In the genomic region with DNA sequence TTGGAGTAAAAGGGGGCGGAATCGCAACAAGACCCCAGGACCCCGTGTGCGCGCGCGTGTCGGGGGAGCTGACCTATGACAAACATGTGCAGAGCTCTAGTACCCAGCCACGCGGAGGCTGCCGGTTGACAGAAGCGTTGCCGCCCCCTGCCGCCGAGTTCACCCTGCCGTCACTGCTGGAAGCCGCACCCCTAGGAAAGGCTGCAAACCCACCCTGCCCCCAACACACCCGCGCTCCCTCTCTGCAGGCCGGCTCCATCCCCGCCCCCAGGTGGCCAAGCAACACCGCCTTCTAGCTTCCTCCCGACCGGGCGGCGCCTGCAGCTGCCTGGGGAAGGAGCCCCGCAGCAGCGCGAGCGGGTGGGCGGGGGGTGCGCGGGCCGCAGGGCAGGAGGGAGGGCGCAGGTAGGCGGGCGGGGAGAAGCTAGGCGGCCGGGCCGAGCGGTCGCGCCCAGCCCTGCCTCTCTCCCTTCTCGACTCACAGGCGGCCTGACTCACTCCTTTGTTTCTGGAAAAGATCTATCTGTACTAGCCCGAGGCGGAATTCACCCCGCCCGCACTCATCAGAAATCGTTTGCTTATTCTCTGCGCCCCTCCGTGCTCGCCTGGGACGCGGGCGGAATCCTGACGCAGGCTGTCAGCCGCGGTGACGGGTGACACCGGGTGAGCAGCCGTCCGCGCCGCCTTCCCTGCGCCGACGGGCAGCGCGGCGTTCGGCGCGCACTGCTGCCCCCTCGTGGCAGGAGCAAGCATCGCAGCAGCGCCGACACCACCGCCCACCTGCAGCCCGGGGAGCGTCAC, we compare ENCODE assay signal across 1 cellular context.
TF ChIP-seq lines count a peak whose summit lies in the region.

No MANE protein-coding gene starts in this region.

TF ChIP-seq in K562, 482 proteins besides CTCF, POLR2A, EP300 and RAD21 (continued from another document):
- TF ChIP-seq, protein P1, sequence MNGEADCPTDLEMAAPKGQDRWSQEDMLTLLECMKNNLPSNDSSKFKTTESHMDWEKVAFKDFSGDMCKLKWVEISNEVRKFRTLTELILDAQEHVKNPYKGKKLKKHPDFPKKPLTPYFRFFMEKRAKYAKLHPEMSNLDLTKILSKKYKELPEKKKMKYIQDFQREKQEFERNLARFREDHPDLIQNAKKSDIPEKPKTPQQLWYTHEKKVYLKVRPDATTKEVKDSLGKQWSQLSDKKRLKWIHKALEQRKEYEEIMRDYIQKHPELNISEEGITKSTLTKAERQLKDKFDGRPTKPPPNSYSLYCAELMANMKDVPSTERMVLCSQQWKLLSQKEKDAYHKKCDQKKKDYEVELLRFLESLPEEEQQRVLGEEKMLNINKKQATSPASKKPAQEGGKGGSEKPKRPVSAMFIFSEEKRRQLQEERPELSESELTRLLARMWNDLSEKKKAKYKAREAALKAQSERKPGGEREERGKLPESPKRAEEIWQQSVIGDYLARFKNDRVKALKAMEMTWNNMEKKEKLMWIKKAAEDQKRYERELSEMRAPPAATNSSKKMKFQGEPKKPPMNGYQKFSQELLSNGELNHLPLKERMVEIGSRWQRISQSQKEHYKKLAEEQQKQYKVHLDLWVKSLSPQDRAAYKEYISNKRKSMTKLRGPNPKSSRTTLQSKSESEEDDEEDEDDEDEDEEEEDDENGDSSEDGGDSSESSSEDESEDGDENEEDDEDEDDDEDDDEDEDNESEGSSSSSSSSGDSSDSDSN (IDR thresholded peaks at IDR 0.05; ENCODE audit: borderline replicate concordance in 1 of 2, low read depth in 2 of 2, low read length in 2 of 2), result peak; percentile 28 to 58; a peak in 2 of 4 replicates
- TF ChIP-seq, protein P2, sequence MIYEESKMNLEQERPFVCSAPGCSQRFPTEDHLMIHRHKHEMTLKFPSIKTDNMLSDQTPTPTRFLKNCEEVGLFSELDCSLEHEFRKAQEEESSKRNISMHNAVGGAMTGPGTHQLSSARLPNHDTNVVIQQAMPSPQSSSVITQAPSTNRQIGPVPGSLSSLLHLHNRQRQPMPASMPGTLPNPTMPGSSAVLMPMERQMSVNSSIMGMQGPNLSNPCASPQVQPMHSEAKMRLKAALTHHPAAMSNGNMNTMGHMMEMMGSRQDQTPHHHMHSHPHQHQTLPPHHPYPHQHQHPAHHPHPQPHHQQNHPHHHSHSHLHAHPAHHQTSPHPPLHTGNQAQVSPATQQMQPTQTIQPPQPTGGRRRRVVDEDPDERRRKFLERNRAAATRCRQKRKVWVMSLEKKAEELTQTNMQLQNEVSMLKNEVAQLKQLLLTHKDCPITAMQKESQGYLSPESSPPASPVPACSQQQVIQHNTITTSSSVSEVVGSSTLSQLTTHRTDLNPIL (CRISPR knock-in tag; IDR thresholded peaks at IDR 0.05), result no peak
- TF ChIP-seq TGIF2 (CRISPR knock-in tag; IDR thresholded peaks at IDR 0.05) (no peak), U2AF2 (optimal IDR thresholded peaks at IDR 0.05; ENCODE audit: low read depth, low read length) (no peak), SMARCA5 (IDR thresholded peaks at IDR 0.05) (no peak), SP1 (CRISPR knock-in tag; IDR thresholded peaks at IDR 0.05) (no peak), RBFOX2 (IDR thresholded peaks at IDR 0.05; ENCODE audit: low read depth, low read length) (peak; percentile 51)
TF ChIP-seq in K562: peak in this region for 54.
